20 cellular contexts compared by ENCODE assay signal in genomic region chr17:3308603-3309002, GRCh38. TPM values are rescaled to one million over a fixed set of nuclear protein-coding genes. Genes with fewer than 3 reads are reported as not detected.
DNase-seq lines count a peak whose midpoint lies in the region; ATAC-seq and TF ChIP-seq lines count a peak whose summit lies in the region.
"Had no signal": no experiment of that assay in that cellular context is flagged by ENCODE, and none has a peak within 500 bp of the region (broad histone marks: within the 10 kb centered on the region; RNA-seq: fewer than 3 reads in every experiment).

No MANE protein-coding gene starts in this region.

- H3K4me1 ChIP-seq in A673 (ENCODE audit: insufficient read depth, low read length, poor library complexity, severe bottlenecking) (no peaks in the 10 kb centered on the region), Caco-2 (no peaks in the 10 kb centered on the region), endodermal cell (ENCODE audit: control insufficient read depth, insufficient read depth, low read length) (no peaks in the 10 kb centered on the region)

- H3K36me3 Mint-ChIP-seq in Caco-2 (ENCODE audit: insufficient read depth, unreplicated experiment) (no peaks in the 10 kb centered on the region), endodermal cell (ENCODE audit: low read depth) (no peaks in the 10 kb centered on the region)

- H3K4me1 Mint-ChIP-seq in Caco-2 (ENCODE audit: low read depth, unreplicated experiment) (no peaks in the 10 kb centered on the region), endodermal cell (no peaks in the 10 kb centered on the region)
- H3K4me1 Mint-ChIP-seq: B cell had no signal

- BruUV-seq in A673 (replicated peaks; lab: Mats Ljungman, UMichigan) (no TSS peak), Caco-2 (replicated peaks; lab: Mats Ljungman, UMichigan) (no TSS peak)

- no peaks in the 10 kb centered on the region for H3K27me3 ChIP-seq in A673 (replicated peaks; ENCODE audit: insufficient read depth, low read depth, low read length, poor library complexity)
- no peaks in the 10 kb centered on the region; the same call in 1 of the 2 replicates for H3K27me3 ChIP-seq in Caco-2 (replicated peaks; ENCODE audit: control insufficient read depth, insufficient read depth, low read length)
- H3K27me3 ChIP-seq in endodermal cell (ENCODE audit: control insufficient read depth, insufficient read depth, low read length, poor library complexity, severe bottlenecking): no peaks in the 10 kb centered on the region
- H3K27me3 ChIP-seq in WERI-Rb-1 (ENCODE audit: insufficient read depth, low read depth, severe bottlenecking): peaks cover 79% of the 10 kb centered on the region

- H3K27ac Mint-ChIP-seq in Caco-2 (ENCODE audit: unreplicated experiment): no peak overlapping the region
- H3K27ac Mint-ChIP-seq in endodermal cell: no peak overlapping the region
- H3K27ac Mint-ChIP-seq: B cell; CD4-positive, alpha-beta T cell; HFFc6 had no signal

- H3K27ac ChIP-seq in A673 (ENCODE audit: low read depth, low read length, poor library complexity, severe bottlenecking): no peak overlapping the region
- no peak overlapping the region for H3K27ac ChIP-seq in endodermal cell (ENCODE audit: low read depth, low read length)
- H3K27ac ChIP-seq in WERI-Rb-1: no peak overlapping the region

- POLR2A ChIA-PET in A673 (lab: Charles Lee; ENCODE audit: low non-redundant PET): no interaction called here
- POLR2A ChIA-PET in Caco-2 (lab: Charles Lee): no interaction called here

- CTCF ChIA-PET in A673 (lab: Charles Lee) (no interaction called here), Caco-2 (lab: Charles Lee) (no interaction called here)

- H3K4me3 Mint-ChIP-seq in Caco-2 (ENCODE audit: unreplicated experiment) (no peak overlapping the region), endodermal cell (no peak overlapping the region)
- H3K4me3 Mint-ChIP-seq: B cell; CD4-positive, alpha-beta T cell; HFFc6 had no signal

- H3K9me3 ChIP-seq in A673 (ENCODE audit: low read depth, low read length, poor library complexity, severe bottlenecking): no peaks in the 10 kb centered on the region
- no peaks in the 10 kb centered on the region for H3K9me3 ChIP-seq in Caco-2
- H3K9me3 ChIP-seq in endodermal cell (ENCODE audit: control insufficient read depth, low read length): peaks cover 18% of the 10 kb centered on the region
- H3K9me3 ChIP-seq in WERI-Rb-1 (ENCODE audit: severe bottlenecking): peaks cover 2% of the 10 kb centered on the region

- no peaks in the 10 kb centered on the region for H3K36me3 ChIP-seq in A673 (ENCODE audit: insufficient read depth, low read length, poor library complexity, severe bottlenecking)
- H3K36me3 ChIP-seq in Caco-2 (ENCODE audit: control insufficient read depth, insufficient read depth, low read length): no peaks in the 10 kb centered on the region
- no peaks in the 10 kb centered on the region for H3K36me3 ChIP-seq in endodermal cell (ENCODE audit: control insufficient read depth, insufficient read depth, low read length)
- no peaks in the 10 kb centered on the region for H3K36me3 ChIP-seq in WERI-Rb-1

- no peak for ATAC-seq in HG03095 (IDR thresholded peaks at IDR 0.05; ENCODE audit: unreplicated experiment)
- ATAC-seq: GM12878, K562 had no signal

- H3K9me3 Mint-ChIP-seq in Caco-2 (ENCODE audit: unreplicated experiment) (no peaks in the 10 kb centered on the region), endodermal cell (peaks cover 91% of the 10 kb centered on the region)
- H3K9me3 Mint-ChIP-seq: CD4-positive, alpha-beta T cell had no signal

- no peak overlapping the region for H3K9ac ChIP-seq in endodermal cell (ENCODE audit: extremely low read depth, low read length, poor library complexity, severe bottlenecking)

- intact Hi-C loops in A673 (cut with micrococcal nuclease; ENCODE audit: unreplicated experiment) (no loop called here), Caco-2 (cut with micrococcal nuclease; ENCODE audit: unreplicated experiment) (no loop called here)

- 0 out of 2 replicates have a peak, but pooled peaks have one; percentile 10 for TF ChIP-seq CTCF in A673 (conservative IDR thresholded peaks at IDR 0.05; ENCODE audit: low read depth, low read length)
- peak; percentile 31 to 32 for TF ChIP-seq CTCF in Caco-2 (IDR thresholded peaks at IDR 0.05; ENCODE audit: insufficient read depth in 1 of 2, low read depth in 1 of 2, low read length in 1 of 2, severe bottlenecking in 1 of 2, unreplicated experiment in 1 of 2)
- TF ChIP-seq CTCF in NB4 (IDR thresholded peaks at IDR 0.05; ENCODE audit: low read depth, low read length): peak; percentile 5
- no peak for TF ChIP-seq CTCF in endodermal cell (conservative IDR thresholded peaks at IDR 0.05)
- TF ChIP-seq CTCF in GM10266 (IDR thresholded peaks at IDR 0.05; ENCODE audit: control insufficient read depth, insufficient read depth, low read depth, missing control alignments): no peak
- TF ChIP-seq CTCF in WERI-Rb-1 (IDR thresholded peaks at IDR 0.05; ENCODE audit: low read depth, low read length): no peak

- TF ChIP-seq POLR2A in NB4 (IDR thresholded peaks at IDR 0.05; ENCODE audit: extremely low read depth, insufficient read length): no peak

- H3K27me3 Mint-ChIP-seq in Caco-2 (ENCODE audit: insufficient read depth, unreplicated experiment): peaks cover 18% of the 10 kb centered on the region
- no peaks in the 10 kb centered on the region for H3K27me3 Mint-ChIP-seq in endodermal cell (ENCODE audit: insufficient read depth)

- DNase-seq in A673 (ENCODE audit: low spot score): no peak
- no peak for DNase-seq in Caco-2
- no peak for DNase-seq in NB4 (ENCODE audit: low read depth)
- peak; percentile 60 for DNase-seq in endodermal cell
- no peak for DNase-seq in NCI-H2196 (lab: John Stamatoyannopoulos, UW; ENCODE audit: unreplicated experiment)
- no peak for DNase-seq in GM10266 (ENCODE audit: extremely low spot score)
- DNase-seq in WERI-Rb-1: no peak
- DNase-seq: 8988T; C1 segment of cervical spinal cord; Calu3; CD4-positive, alpha-beta T cell; DMS79 treated with DMSO at 0.1 percent for 48 hours; GF-D8; HCEC 1CT; HFFc6; IMR-90 had no signal

- H3K4me3 ChIP-seq in A673 (ENCODE audit: low read depth, low read length, poor library complexity, severe bottlenecking): no peak overlapping the region
- H3K4me3 ChIP-seq in Caco-2 (ENCODE audit: low read depth, low read length): no peak overlapping the region
- no peak overlapping the region for H3K4me3 ChIP-seq in NB4 (ENCODE audit: low read depth, low read length)
- no peak overlapping the region for H3K4me3 ChIP-seq in endodermal cell (ENCODE audit: low read length)
- H3K4me3 ChIP-seq in WERI-Rb-1 (ENCODE audit: low read depth, low read length): no peak overlapping the region
- H3K4me3 ChIP-seq: GM12878, K562 had no signal

- WGBS in endodermal cell (ENCODE audit: insufficient coverage in 1 of 2, insufficient read length in 1 of 2), 2 experiments: 62 to 73% methylated on average over 2 to 4 of the region's 4 CpGs

RNA-seq across cellular contexts. Expression of gene OR3A1, which starts 10.4 kb away (rescaled TPM):
- total RNA-seq in A673 (2021): not detected in 2 replicates
- total RNA-seq in Caco-2 (2022): not detected in 2 replicates
- not detected for total RNA-seq in endodermal cell
- polyA plus RNA-seq in endodermal cell (2013, experiment 1 of 2): not detected
- polyA plus RNA-seq in endodermal cell (2013, experiment 2 of 2): not detected
- total RNA-seq: Calu3, GM12878, HFFc6, IMR-90, K562 had no signal
- polyA plus RNA-seq: GM12878, IMR-90, K562 had no signal

Comparison
In these comparisons a context has a peak if more than half of its experiments do, and no peak if none do; other contexts are left out.
1. CTCF ChIP-seq: peak in A673 (single experiment), Caco-2 (2 of 2) and NB4 (single experiment); none in endodermal cell (single experiment), GM10266 (single experiment) and WERI-Rb-1 (single experiment).